15 cellular contexts compared by ENCODE assay signal in genomic region chr2:232310690-232311089, GRCh38.
DNase-seq lines count a peak whose midpoint lies in the region; ATAC-seq lines count a peak whose summit lies in the region.
"Had no signal": no experiment of that assay in that cellular context is flagged by ENCODE, and none has a peak within 500 bp of the region (broad histone marks: within the 10 kb centered on the region; RNA-seq: fewer than 3 reads in every experiment).

No MANE protein-coding gene starts in this region.

- WGBS in aorta, 2 donors, result 50 to 74% methylated on average over 1 of the region's 1 CpG

- ATAC-seq in left ventricle myocardium superior (peak; percentile 34), aorta (ENCODE audit: low FRiP score) (no peak)

- H3K9me3 ChIP-seq in aorta (ENCODE audit: control insufficient read depth, low read length), result peaks cover 2% of the 10 kb centered on the region

- peaks cover 0 to 2% of the 10 kb centered on the region in 2 donors for H3K36me3 ChIP-seq in aorta (ENCODE audit: control insufficient read depth in 1 of 2, insufficient read depth in 2 of 2, low read length in 1 of 2)
- H3K36me3 ChIP-seq: uterus, WERI-Rb-1 had no signal

- DNase-seq in left ventricle myocardium superior (no peak), cardiac septum (ENCODE audit: low spot score) (no peak), aorta (no peak), H4 (ENCODE audit: low spot score) (no peak), NCI-H510A (lab: John Stamatoyannopoulos, UW) (no peak)
- DNase-seq in activated CD8-positive, alpha-beta memory T cell treated with anti-CD3 and anti-CD28 coated beads, Interleukin-2, amount 50 U/mL, for 48 hours, result peak; percentile 53
- DNase-seq in stimulated activated CD8-positive, alpha-beta memory T cell treated with anti-CD3 and anti-CD28 coated beads, Interleukin-4, amount 100 ng/mL, for 48 hours, result no peak
- DNase-seq: HFFc6, NCI-H1048, NCI-H2107, NCI-H82, uterus, WERI-Rb-1 had no signal

- intact Hi-C loops in left ventricle myocardium superior (cut with micrococcal nuclease) (no loop called here), cardiac septum (cut with DNase I) (no loop called here), aorta (cut with DNase I) (no loop called here)

- H3K4me3 ChIP-seq in aorta (ENCODE audit: low read length in 2 of 2), result no peak overlapping the region
- H3K4me3 ChIP-seq: coronary artery, uterus had no signal

- peak overlapping the region; percentile 21 for H3K27ac ChIP-seq in layer of hippocampus (ENCODE audit: low read depth, low read length)
- no peak overlapping the region for H3K27ac ChIP-seq in aorta (ENCODE audit: low read depth in 1 of 2, low read length in 2 of 2)
- H3K27ac ChIP-seq: coronary artery, uterus, WERI-Rb-1 had no signal

- H3K27me3 ChIP-seq in layer of hippocampus (ENCODE audit: control insufficient read depth, insufficient read depth, low read length) (no peaks in the 10 kb centered on the region), aorta (ENCODE audit: control insufficient read depth in 1 of 2, insufficient read depth in 2 of 2, low read length in 1 of 2) (no peaks in the 10 kb centered on the region)
- H3K27me3 ChIP-seq: uterus had no signal

- no peaks in the 10 kb centered on the region for H3K4me1 ChIP-seq in aorta (ENCODE audit: control insufficient read depth in 1 of 2, insufficient read depth in 2 of 2, low read length in 2 of 2)
- H3K4me1 ChIP-seq: uterus had no signal
